ENCODE assay signal across 8 cellular contexts in genomic region chr6:30259140-30260035, GRCh38. TPM values are rescaled to one million over a fixed set of nuclear protein-coding genes. Genes with fewer than 3 reads are reported as not detected.
DNase-seq lines count a peak whose midpoint lies in the region; ATAC-seq and TF ChIP-seq lines count a peak whose summit lies in the region.

No MANE protein-coding gene starts in this region.

- H3K9me3 ChIP-seq in OCI-LY3 (ENCODE audit: insufficient read depth, low read length) (no peaks in the 10 kb centered on the region), fibroblast of lung (ENCODE audit: control insufficient read depth, insufficient read depth, low read depth, low read length) (no peaks in the 10 kb centered on the region)

- H2AFZ ChIP-seq in OCI-LY3 (ENCODE audit: low read depth, low read length) (peak overlapping the region; percentile 98), fibroblast of lung (ENCODE audit: low read length) (peak overlapping the region; percentile 91)

- no peaks in the 10 kb centered on the region for H3K9me3 Mint-ChIP-seq in activated T-cell treated with anti-CD3 and anti-CD28 coated beads, Interleukin-2, amount 50 U/mL, for 72 hours
- H3K9me3 Mint-ChIP-seq in naive B cell = no peaks in the 10 kb centered on the region
- no peaks in the 10 kb centered on the region for H3K9me3 Mint-ChIP-seq in stimulated activated effector memory CD8-positive, alpha-beta T cell treated with anti-CD3 and anti-CD28 coated beads, Interleukin-12 subunit alpha, Interleukin-12 subunit beta, amount 100 ng/mL, for 72 hours

- H3K27me3 ChIP-seq in BJ (ENCODE audit: control insufficient read depth, insufficient read depth, low read length) (peaks cover 4% of the 10 kb centered on the region; the same call in 1 of the 2 replicates), OCI-LY3 (ENCODE audit: low read depth, low read length) (no peaks in the 10 kb centered on the region), fibroblast of lung (ENCODE audit: control insufficient read depth, insufficient read depth, low read length) (peaks cover 8% of the 10 kb centered on the region)

- TF ChIP-seq CTCF in BJ (IDR thresholded peaks at IDR 0.05; ENCODE audit: insufficient read depth, low read depth, low read length) (peak; percentile 57), OCI-LY3 (IDR thresholded peaks at IDR 0.05; ENCODE audit: low read depth, low read length) (no peak), fibroblast of lung (conservative IDR thresholded peaks at IDR 0.05 in 1 of 2, IDR thresholded peaks at IDR 0.05 in 1 of 2; ENCODE audit: low read depth in 1 of 2, low read length in 2 of 2) (peak; percentile 20 to 41)

- ATAC-seq in GM19043 (IDR thresholded peaks at IDR 0.05; ENCODE audit: low read depth, unreplicated experiment) = peak; percentile 88
- ATAC-seq in HG03354 (IDR thresholded peaks at IDR 0.05; ENCODE audit: poor library complexity, severe bottlenecking, unreplicated experiment) = peak; percentile 92
- ATAC-seq in activated T-cell treated with anti-CD3 and anti-CD28 coated beads, Interleukin-2, amount 50 U/mL, for 72 hours (replicated peaks in 1 of 2) = peak; percentile 89 to 91
- peak; percentile 87 to 92 for ATAC-seq in naive B cell (ENCODE audit: low read depth in 2 of 2)
- peak; percentile 88 for ATAC-seq in stimulated activated effector memory CD8-positive, alpha-beta T cell treated with anti-CD3 and anti-CD28 coated beads, Interleukin-12 subunit alpha, Interleukin-12 subunit beta, amount 100 ng/mL, for 72 hours

- POLR2A ChIA-PET in BJ (lab: Charles Lee) = interaction anchor here (0.6 kb wide), 1 partner anchor 46 kb away, joined by 3 read pairs; the partner anchor contains the start of gene TRIM26

- CTCF ChIA-PET in BJ (lab: Yijun Ruan, JAX) = interaction anchor here (0.8 to 1.2 kb wide), 4 partner anchors 9 to 40 kb away, joined by 3 to 5 read pairs (median 4); no protein-coding TSS in a partner anchor

- H3K4me1 ChIP-seq in OCI-LY3 (ENCODE audit: low read length) (peaks cover 5% of the 10 kb centered on the region), fibroblast of lung (ENCODE audit: control insufficient read depth, extremely low read depth, insufficient read depth, low read length) (peaks cover 2% of the 10 kb centered on the region)

- H4K20me1 ChIP-seq in OCI-LY3 (ENCODE audit: insufficient read depth, low read length) (no peaks in the 10 kb centered on the region), fibroblast of lung (ENCODE audit: control insufficient read depth, extremely low read depth, insufficient read depth, low read length) (no peaks in the 10 kb centered on the region)

- H3K9ac ChIP-seq in OCI-LY3 (ENCODE audit: low read length) (peak overlapping the region; percentile 76), fibroblast of lung (ENCODE audit: insufficient read depth, low read length) (peak overlapping the region; percentile 88)

- H3K27me3 Mint-ChIP-seq in activated T-cell treated with anti-CD3 and anti-CD28 coated beads, Interleukin-2, amount 50 U/mL, for 72 hours (ENCODE audit: low read depth) = peaks cover 8% of the 10 kb centered on the region
- peaks cover 0 to 13% (median 0%) of the 10 kb centered on the region in 3 donors for H3K27me3 Mint-ChIP-seq in naive B cell

- H3K27ac Mint-ChIP-seq in activated T-cell treated with anti-CD3 and anti-CD28 coated beads, Interleukin-2, amount 50 U/mL, for 72 hours = peak overlapping the region; percentile 47
- peak overlapping the region; percentile 99 to 100 (median 100) for H3K27ac Mint-ChIP-seq in naive B cell
- H3K27ac Mint-ChIP-seq in stimulated activated effector memory CD8-positive, alpha-beta T cell treated with anti-CD3 and anti-CD28 coated beads, Interleukin-12 subunit alpha, Interleukin-12 subunit beta, amount 100 ng/mL, for 72 hours = peak overlapping the region; percentile 94

- H3K4me1 Mint-ChIP-seq in activated T-cell treated with anti-CD3 and anti-CD28 coated beads, Interleukin-2, amount 50 U/mL, for 72 hours (ENCODE audit: low read depth) = peaks cover 22% of the 10 kb centered on the region
- peaks cover 27 to 46% (median 44%) of the 10 kb centered on the region in 3 donors for H3K4me1 Mint-ChIP-seq in naive B cell
- peaks cover 28% of the 10 kb centered on the region for H3K4me1 Mint-ChIP-seq in stimulated activated effector memory CD8-positive, alpha-beta T cell treated with anti-CD3 and anti-CD28 coated beads, Interleukin-12 subunit alpha, Interleukin-12 subunit beta, amount 100 ng/mL, for 72 hours

- H3K27ac ChIP-seq in OCI-LY3 (ENCODE audit: low read length) (peak overlapping the region; percentile 48), fibroblast of lung (ENCODE audit: insufficient read depth, low read length) (peak overlapping the region; percentile 72)

- H3K36me3 Mint-ChIP-seq in activated T-cell treated with anti-CD3 and anti-CD28 coated beads, Interleukin-2, amount 50 U/mL, for 72 hours (ENCODE audit: insufficient read depth in 2 of 2) = no peaks in the 10 kb centered on the region
- peaks cover 12 to 14% of the 10 kb centered on the region in 2 donors for H3K36me3 Mint-ChIP-seq in naive B cell
- H3K36me3 Mint-ChIP-seq in stimulated activated effector memory CD8-positive, alpha-beta T cell treated with anti-CD3 and anti-CD28 coated beads, Interleukin-12 subunit alpha, Interleukin-12 subunit beta, amount 100 ng/mL, for 72 hours = peaks cover 48% of the 10 kb centered on the region

- peak overlapping the region; percentile 89 to 93 for H3K4me3 Mint-ChIP-seq in activated T-cell treated with anti-CD3 and anti-CD28 coated beads, Interleukin-2, amount 50 U/mL, for 72 hours
- H3K4me3 Mint-ChIP-seq in naive B cell = peak overlapping the region; percentile 81 to 98 (median 96)
- peak overlapping the region; percentile 86 for H3K4me3 Mint-ChIP-seq in stimulated activated effector memory CD8-positive, alpha-beta T cell treated with anti-CD3 and anti-CD28 coated beads, Interleukin-12 subunit alpha, Interleukin-12 subunit beta, amount 100 ng/mL, for 72 hours

- peak overlapping the region; percentile 72 for H3K4me3 ChIP-seq in BJ (ENCODE audit: low read depth, low read length)
- H3K4me3 ChIP-seq in OCI-LY3 (ENCODE audit: low read length) = peak overlapping the region; percentile 87
- peak overlapping the region; percentile 63 to 91 (median 78) for H3K4me3 ChIP-seq in fibroblast of lung (replicated peaks in 1 of 4; ENCODE audit: control extremely low read depth in 1 of 4, insufficient read depth in 1 of 4, low read depth in 3 of 4, low read length in 4 of 4)

- H3K79me2 ChIP-seq in OCI-LY3 (ENCODE audit: low read length) = no peaks in the 10 kb centered on the region
- no peaks in the 10 kb centered on the region for H3K79me2 ChIP-seq in fibroblast of lung (ENCODE audit: control insufficient read depth, insufficient read depth, low read length)

- H3K4me2 ChIP-seq in OCI-LY3 (ENCODE audit: low read length) = peak overlapping the region; percentile 82
- peak overlapping the region; percentile 99 for H3K4me2 ChIP-seq in fibroblast of lung (ENCODE audit: extremely low read depth, insufficient read depth, low read length)

- H3K36me3 ChIP-seq in BJ (ENCODE audit: control insufficient read depth, insufficient read depth, low read length) (peaks cover 4% of the 10 kb centered on the region), OCI-LY3 (replicated peaks; ENCODE audit: low read depth, low read length) (no peaks in the 10 kb centered on the region), fibroblast of lung (ENCODE audit: control insufficient read depth, insufficient read depth, low read length) (no peaks in the 10 kb centered on the region)

- DNase-seq in BJ (ENCODE audit: low read depth) = peak; percentile 37
- DNase-seq in activated T-cell treated with anti-CD3 and anti-CD28 coated beads, Interleukin-2, amount 50 U/mL, for 72 hours = peak; percentile 75 to 77
- DNase-seq in fibroblast of lung (ENCODE audit: low read depth in 2 of 2) = peak; percentile 67 to 76
- peak; percentile 89 for DNase-seq in naive B cell
- peak; percentile 52 to 65 for DNase-seq in stimulated activated effector memory CD8-positive, alpha-beta T cell treated with anti-CD3 and anti-CD28 coated beads, Interleukin-12 subunit alpha, Interleukin-12 subunit beta, amount 100 ng/mL, for 72 hours (ENCODE audit: low spot score in 2 of 2)

RNA-seq across cellular contexts. Expression of gene TRIM26, which starts 46.2 kb away (rescaled TPM):
- polyA plus RNA-seq in BJ (2011; rRNA removed) (31.8 and 41.8 TPM in 2 replicates), fibroblast of lung (18.8 and 26.0 TPM in 2 replicates), naive B cell (ENCODE audit: low read depth in 6 of 6) (10 to 100 TPM; 20.4 to 70.0 (median 48.2) TPM)
- 23.9 and 29.8 TPM in 2 replicates for polyA minus RNA-seq in BJ (2011; rRNA and poly(A)+ RNA removed)
- 10 to 100 TPM; 89.0 to 92.7 TPM for total RNA-seq in activated T-cell treated with anti-CD3 and anti-CD28 coated beads, Interleukin-2, amount 50 U/mL, for 72 hours
- 20.5 and 22.5 TPM in 2 replicates for total RNA-seq in fibroblast of lung
- 23.6 and 28.7 TPM in 2 replicates for polyA plus RNA-seq in fibroblast of lung (2012)
- 53.6 and 61.8 TPM in 2 replicates for polyA minus RNA-seq in fibroblast of lung (ENCODE audit: low replicate concordance)

Comparison
In these comparisons a context has a peak if more than half of its experiments do, and no peak if none do; other contexts are left out.
1. Peak in every context shown above with its lines: DNase-seq, ATAC-seq, H3K4me3 ChIP-seq and H3K27ac ChIP-seq.
2. DNase-seq: peak in every context shown above with its lines; median percentile 89 in naive B cell; 76 in activated T-cell treated with anti-CD3 and anti-CD28 coated beads, Interleukin-2, amount 50 U/mL, for 72 hours; 72 in fibroblast of lung; 58 in stimulated activated effector memory CD8-positive, alpha-beta T cell treated with anti-CD3 and anti-CD28 coated beads, Interleukin-12 subunit alpha, Interleukin-12 subunit beta, amount 100 ng/mL, for 72 hours; 37 in BJ.
3. H3K27ac Mint-ChIP-seq: peak in every context shown above with its lines; median percentile 100 in naive B cell; 94 in stimulated activated effector memory CD8-positive, alpha-beta T cell treated with anti-CD3 and anti-CD28 coated beads, Interleukin-12 subunit alpha, Interleukin-12 subunit beta, amount 100 ng/mL, for 72 hours; 47 in activated T-cell treated with anti-CD3 and anti-CD28 coated beads, Interleukin-2, amount 50 U/mL, for 72 hours.